Comparison of ENCODE assay signal across 3 cellular contexts in genomic region chr3:141349711-141350110, GRCh38.
TF ChIP-seq lines count a peak whose summit lies in the region.

No MANE protein-coding gene starts in this region.

TF ChIP-seq in HepG2, 621 proteins besides CTCF, POLR2A, EP300 and RAD21:
- TF ChIP-seq ATF7 (IDR thresholded peaks at IDR 0.05) (0 out of 2 replicates have a peak, but pooled peaks have one; percentile 10), ATF7 (CRISPR knock-in tag; IDR thresholded peaks at IDR 0.05) (no peak), ZNF589 (CRISPR knock-in tag; conservative IDR thresholded peaks at IDR 0.05) (no peak), CEBPB (IDR thresholded peaks at IDR 0.05; ENCODE audit: borderline replicate concordance, low read depth, low read length) (0 out of 2 replicates have a peak, but pooled peaks have one; percentile 1)

TF ChIP-seq in HEK293, 187 proteins besides CTCF, POLR2A, EP300 and RAD21:
- TF ChIP-seq ZFP41 (tag by site-specific recombination; IDR thresholded peaks at IDR 0.05; ENCODE audit: borderline replicate concordance) = no peak
- no peak for TF ChIP-seq ZNF292 (tag by site-specific recombination; IDR thresholded peaks at IDR 0.05; ENCODE audit: borderline replicate concordance, low read depth)
- TF ChIP-seq ZNF549 (tag by site-specific recombination; IDR thresholded peaks at IDR 0.05) = no peak
- peak; percentile 50; the same call in 1 of the 2 replicates for TF ChIP-seq ZNF664 (tag by site-specific recombination; IDR thresholded peaks at IDR 0.05)
- TF ChIP-seq PRDM2 (tag by site-specific recombination; IDR thresholded peaks at IDR 0.05; ENCODE audit: borderline replicate concordance) = no peak
- no peak for TF ChIP-seq ZBTB17 (tag by site-specific recombination; IDR thresholded peaks at IDR 0.05)
- peak; percentile 54 for TF ChIP-seq SETDB1 (IDR thresholded peaks at IDR 0.05; ENCODE audit: insufficient read length, low read length)
- TF ChIP-seq HOXC10 (CRISPR knock-in tag; IDR thresholded peaks at IDR 0.05) = no peak
- TF ChIP-seq TCF7L2 (IDR thresholded peaks at IDR 0.05; ENCODE audit: borderline replicate concordance, low read depth, low read length) = no peak

TF ChIP-seq in K562, 482 proteins besides CTCF, POLR2A, EP300 and RAD21:
- TF ChIP-seq MCM3 (IDR thresholded peaks at IDR 0.05) = no peak
- TF ChIP-seq CEBPB (tag; IDR thresholded peaks at IDR 0.05) = peak; percentile 65
- no peak for TF ChIP-seq ATF7 (IDR thresholded peaks at IDR 0.05)
- TF ChIP-seq CEBPG (CRISPR knock-in tag; IDR thresholded peaks at IDR 0.05) = no peak
- TF ChIP-seq CEBPG (tag; conservative IDR thresholded peaks at IDR 0.05 in 1 of 2, IDR thresholded peaks at IDR 0.05 in 1 of 2) = peak; percentile 67 to 77; a peak in 3 of 4 replicates
- no peak for TF ChIP-seq ZBTB12 (CRISPR knock-in tag; IDR thresholded peaks at IDR 0.05)
- TF ChIP-seq SP1 (CRISPR knock-in tag; IDR thresholded peaks at IDR 0.05) = no peak
- TF ChIP-seq SAFB (IDR thresholded peaks at IDR 0.05; ENCODE audit: borderline replicate concordance, low read depth, low read length) = no peak
- no peak for TF ChIP-seq HLTF (IDR thresholded peaks at IDR 0.05)
- no peak for TF ChIP-seq RBM15 (IDR thresholded peaks at IDR 0.05; ENCODE audit: insufficient read depth, low read length)
- peak; percentile 75 for TF ChIP-seq ATF3 (IDR thresholded peaks at IDR 0.05)
- TF ChIP-seq ATF3 (CRISPR knock-in tag; conservative IDR thresholded peaks at IDR 0.05) = no peak
- TF ChIP-seq POLR2G (IDR thresholded peaks at IDR 0.05; ENCODE audit: low read depth, low read length) = no peak
